2 cellular contexts compared by ENCODE assay signal in the genomic region with DNA sequence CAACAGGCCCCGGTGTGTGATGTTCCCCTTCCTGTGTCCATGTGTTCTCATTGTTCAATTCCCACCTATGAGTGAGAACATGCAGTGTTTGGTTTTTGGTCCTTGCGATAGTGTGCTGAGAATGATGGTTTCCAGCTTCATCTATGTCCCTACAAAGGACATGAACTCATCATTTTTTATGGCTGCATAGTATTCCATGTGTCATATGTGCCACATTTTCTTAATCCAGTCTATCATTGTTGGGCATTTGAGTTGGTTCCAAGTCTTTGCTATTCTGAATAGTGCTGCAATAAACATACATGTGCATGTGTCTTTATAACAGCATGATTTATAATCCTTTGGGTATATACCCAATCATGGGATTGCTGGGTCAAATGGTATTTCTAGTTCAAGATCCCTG. TPM values are rescaled to one million over a fixed set of nuclear protein-coding genes. Genes with fewer than 3 reads are reported as not detected.
A peak's percentile ranks its signal among the peaks of the same experiment; 100 is the strongest.
DNase-seq lines count a peak whose midpoint lies in the region; ATAC-seq, FAIRE-seq and TF ChIP-seq lines count a peak whose summit lies in the region.
"Not testable (repeated sequence)": the region's sequence is repeated elsewhere in the genome, so short reads cannot be mapped to it uniquely, and the experiment has no call there.

No MANE protein-coding gene starts in this region.

- in situ Hi-C loops in K562 (cut with MboI) = not testable (repeated sequence)

- not testable (repeated sequence) for H3K36me3 ChIP-seq in HEK293 (ENCODE audit: control insufficient read depth in 2 of 2, insufficient read depth in 1 of 2, low read length in 2 of 2); K562 (ENCODE audit: control insufficient read depth, insufficient read depth, low read length)

- not testable (repeated sequence) for H3K27ac ChIP-seq in HEK293 (ENCODE audit: extremely low read depth, low read depth, low read length); K562 (ENCODE audit: extremely low read depth, low read depth, low read length)

- not testable (repeated sequence) for FAIRE-seq in K562 (lab: Jason Lieb, UNC)

- POLR2A ChIA-PET in HEK293 (lab: Yijun Ruan, JAX); K562 (lab: Yijun Ruan, JAX): not testable (repeated sequence)

- H2AFZ ChIP-seq in K562 (ENCODE audit: low read depth, low read length) = not testable (repeated sequence)

- TF ChIP-seq EP300 in K562 (IDR thresholded peaks at IDR 0.05; ENCODE audit: low read length) = not testable (repeated sequence)

- WGBS in K562 (ENCODE audit: insufficient coverage, low coverage, missing lambda C conversion rate) = 0% methylated on average over 1 of the region's 2 CpGs

- DNase-seq in K562 (ENCODE audit: extremely low read depth in 1 of 4, low spot score in 3 of 4) = not testable (repeated sequence)

- not testable (repeated sequence) for H3K27me3 ChIP-seq in K562 (ENCODE audit: control insufficient read depth in 2 of 2, insufficient read depth in 2 of 2, low read length in 2 of 2)

- H3K79me2 ChIP-seq in K562 (ENCODE audit: control insufficient read depth, insufficient read depth, low read length) = not testable (repeated sequence)

- not testable (repeated sequence) for H4K20me1 ChIP-seq in K562 (replicated peaks; ENCODE audit: control insufficient read depth, insufficient read depth, low read length)

- H3K9ac ChIP-seq in K562 (ENCODE audit: insufficient read depth in 1 of 2, low read depth in 2 of 2, low read length in 2 of 2) = not testable (repeated sequence)

- H3K9me1 ChIP-seq in K562 (ENCODE audit: control insufficient read depth, insufficient read depth, low read length) = not testable (repeated sequence)

- not testable (repeated sequence) for H3K4me3 ChIP-seq in HEK293 (ENCODE audit: low read depth, low read length); K562

- TF ChIP-seq CTCF in HEK293 (tag by site-specific recombination; IDR thresholded peaks at IDR 0.05); K562 (IDR thresholded peaks at IDR 0.05 in 2 of 3, conservative IDR thresholded peaks at IDR 0.05 in 1 of 3; ENCODE audit: insufficient read depth in 2 of 3, low read depth in 1 of 3, low read length in 3 of 3): not testable (repeated sequence)

- H3K9me3 ChIP-seq in HEK293 (ENCODE audit: control insufficient read depth, insufficient read depth, low read depth, low read length); K562 (replicated peaks; ENCODE audit: control insufficient read depth, insufficient read depth, low read depth, low read length): not testable (repeated sequence)

- not testable (repeated sequence) for H3K4me2 ChIP-seq in K562 (ENCODE audit: insufficient read depth, low read length)

- not testable (repeated sequence) for H3K4me1 ChIP-seq in HEK293 (ENCODE audit: control insufficient read depth, insufficient read depth, low read length); K562 (replicated peaks in 1 of 2; ENCODE audit: control insufficient read depth in 2 of 2, insufficient read depth in 2 of 2, low read length in 2 of 2)

- CTCF ChIA-PET in HEK293 (lab: Yijun Ruan, JAX); K562 (lab: Yijun Ruan, JAX; ENCODE audit: low intra/inter-chr PET ratio): not testable (repeated sequence)

- BruUV-seq in K562 (replicated peaks; lab: Mats Ljungman, UMichigan) = not testable (repeated sequence)

- TF ChIP-seq POLR2A in K562 (conservative IDR thresholded peaks at IDR 0.05) = not testable (repeated sequence)

- not testable (repeated sequence) for TF ChIP-seq RAD21 in K562 (CRISPR knock-in tag; conservative IDR thresholded peaks at IDR 0.05 in 1 of 2, IDR thresholded peaks at IDR 0.05 in 1 of 2)

- not testable (repeated sequence) for ATAC-seq in K562

- intact Hi-C loops in K562 (cut with micrococcal nuclease) = not testable (repeated sequence)

TF ChIP-seq in HEK293, 187 proteins besides CTCF, POLR2A, EP300 and RAD21 (continues in another document):
- peak; percentile 71 for TF ChIP-seq ZNF146 (tag by site-specific recombination; IDR thresholded peaks at IDR 0.05)

TF ChIP-seq in K562, 482 proteins besides CTCF, POLR2A, EP300 and RAD21:
- peak; percentile 70 for TF ChIP-seq ZNF146 (CRISPR knock-in tag; IDR thresholded peaks at IDR 0.05; ENCODE audit: unreplicated experiment)
TF ChIP-seq in K562: peak in this region for 1; not testable (repeated sequence) for 481.

RNA-seq across cellular contexts. Expression of gene HINT1, which starts 32.0 kb away (rescaled TPM):
- 107 and 146 TPM in 2 replicates for total RNA-seq in K562 (2011; cell fraction: chromatin; rRNA removed; ENCODE audit: low replicate concordance)
- 142 and 143 TPM in 2 replicates for total RNA-seq in K562 (2011; cell fraction: nucleolus; rRNA removed)
- 174 and 224 TPM in 2 replicates for total RNA-seq in K562 (2011; cell fraction: nucleoplasm; rRNA removed)
- total RNA-seq in K562 (2014; rRNA removed) = 377 and 382 TPM in 2 replicates
- total RNA-seq in K562 (2014; rRNA removed; fragmentation: Illumina TruSeq; extraction: Trizol) = 401 and 433 TPM in 2 replicates
- total RNA-seq in K562 (2015; rRNA removed; fragmentation: Illumina TruSeq; extraction: Trizol) = 460 and 500 TPM in 2 replicates
- total RNA-seq in K562 (2021) = 296 and 326 TPM in 2 replicates
- 922 and 1,017 TPM in 2 replicates for polyA plus RNA-seq in K562 (2011; rRNA removed)
- polyA plus RNA-seq in K562 (2011; cell fraction: cytosol; rRNA removed) = 360 and 636 TPM in 2 replicates
- 333 and 486 TPM in 2 replicates for polyA plus RNA-seq in K562 (2011; cell fraction: nucleus; rRNA removed)
- polyA plus RNA-seq in K562 (2012) = 503 and 613 TPM in 2 replicates
- polyA plus RNA-seq in K562 (2014; fragmentation: Illumina TruSeq; extraction: Trizol) = 284 and 302 TPM in 2 replicates
- polyA plus RNA-seq in K562 (2014; fragmentation: Nextera tagmentation; extraction: Ambion mirVana) = 1,000 to 10,000 TPM; 1,005 to 1,027 TPM
- 596 and 707 TPM in 2 replicates for polyA plus RNA-seq in K562 (2014; rRNA removed)
- polyA minus RNA-seq in K562 (2011; rRNA and poly(A)+ RNA removed) = 291 and 318 TPM in 2 replicates
- 107 and 120 TPM in 2 replicates for polyA minus RNA-seq in K562 (2011; cell fraction: cytosol; rRNA and poly(A)+ RNA removed)
- polyA minus RNA-seq in K562 (2011; cell fraction: nucleus; rRNA and poly(A)+ RNA removed) = 79.7 and 139 TPM in 2 replicates

RNA-seq across cellular contexts. Expression of gene LYRM7, which starts 37.7 kb away (rescaled TPM):
- total RNA-seq in K562 (2011; cell fraction: chromatin; rRNA removed; ENCODE audit: low replicate concordance) = 3.4 and 15.9 TPM in 2 replicates
- total RNA-seq in K562 (2011; cell fraction: nucleolus; rRNA removed) = 2.3 and 5.9 TPM in 2 replicates
- 7.1 and 17.6 TPM in 2 replicates for total RNA-seq in K562 (2011; cell fraction: nucleoplasm; rRNA removed)
- total RNA-seq in K562 (2014; rRNA removed) = 16.2 and 22.9 TPM in 2 replicates
- total RNA-seq in K562 (2014; rRNA removed; fragmentation: Illumina TruSeq; extraction: Trizol) = 39.4 and 43.5 TPM in 2 replicates
- 28.1 and 33.3 TPM in 2 replicates for total RNA-seq in K562 (2015; rRNA removed; fragmentation: Illumina TruSeq; extraction: Trizol)
- total RNA-seq in K562 (2021) = 27.1 and 32.7 TPM in 2 replicates
- polyA plus RNA-seq in K562 (2011; rRNA removed) = 18.4 and 24.1 TPM in 2 replicates
- 3.9 and 8.6 TPM in 2 replicates for polyA plus RNA-seq in K562 (2011; cell fraction: cytosol; rRNA removed)
- 3.9 and 4.9 TPM in 2 replicates for polyA plus RNA-seq in K562 (2011; cell fraction: nucleus; rRNA removed)
- polyA plus RNA-seq in K562 (2012) = 16.2 and 18.8 TPM in 2 replicates
- 33.4 and 37.2 TPM in 2 replicates for polyA plus RNA-seq in K562 (2014; fragmentation: Illumina TruSeq; extraction: Trizol)
- 10 to 100 TPM; 53.6 to 70.1 TPM for polyA plus RNA-seq in K562 (2014; fragmentation: Nextera tagmentation; extraction: Ambion mirVana)
- 24.4 and 28.3 TPM in 2 replicates for polyA plus RNA-seq in K562 (2014; rRNA removed)
- polyA minus RNA-seq in K562 (2011; rRNA and poly(A)+ RNA removed) = 11.9 and 12.4 TPM in 2 replicates
- 14.7 and 19.9 TPM in 2 replicates for polyA minus RNA-seq in K562 (2011; cell fraction: cytosol; rRNA and poly(A)+ RNA removed)
- polyA minus RNA-seq in K562 (2011; cell fraction: nucleus; rRNA and poly(A)+ RNA removed) = 2.0 and 4.0 TPM in 2 replicates
